ENCODE assay signal across 1 cellular context in genomic region chr3:127630811-127631714, GRCh38.
TF ChIP-seq lines count a peak whose summit lies in the region.

No MANE protein-coding gene starts in this region.

TF ChIP-seq in K562, 482 proteins besides CTCF, POLR2A, EP300 and RAD21:
- TF ChIP-seq HMG20B (CRISPR knock-in tag; IDR thresholded peaks at IDR 0.05) (no peak), MAX (CRISPR knock-in tag; IDR thresholded peaks at IDR 0.05) (0 out of 2 replicates have a peak, but pooled peaks have one; percentile 22)
